Comparison of ENCODE assay signal across 16 cellular contexts in genomic region chr1:3744646-3745045, GRCh38. TPM values are rescaled to one million over a fixed set of nuclear protein-coding genes. Genes with fewer than 3 reads are reported as not detected.
"Had no signal": no experiment of that assay in that cellular context is flagged by ENCODE, and none has a peak within 500 bp of the region (broad histone marks: within the 10 kb centered on the region; RNA-seq: fewer than 3 reads in every experiment).

No MANE protein-coding gene starts in this region.

- H3K9me3 ChIP-seq: esophagus muscularis mucosa, pancreas, tibial artery, vagina had no signal

- H3K27ac ChIP-seq: brain microvascular endothelial cell, esophagus muscularis mucosa, pancreas, tibial artery, vagina had no signal

- ATAC-seq: activated naive CD4-positive, alpha-beta T cell treated with anti-CD3 and anti-CD28 coated beads, Interleukin-2, amount 50 U/mL, for 72 hours; left lobe of liver; natural killer cell treated with Interleukin-12 subunit alpha and Interleukin-12 subunit beta and Interleukin-15 and Interleukin-18, amount 100 ng/mL, for 72 hours; pancreas; stimulated activated memory B cell treated with anti-CD40 and anti-IgM and Interleukin-4, amounts not matched to agents 10 μg/mL and 1 μg/mL and 100 μg/mL, for 72 hours had no signal

- H3K27me3 ChIP-seq: brain microvascular endothelial cell, dorsolateral prefrontal cortex, esophagus muscularis mucosa, pancreas, tibial artery, vagina had no signal

- DNase-seq: activated B cell treated with CpG ODN at 0.5 μM for 24 hours; activated CD4-positive, alpha-beta T cell treated with anti-CD3 and anti-CD28 coated beads, Interleukin-2, amount 10 ng/mL, durations not matched to agents 24 days and 14 days; amygdala; brain microvascular endothelial cell; dorsolateral prefrontal cortex; tibial artery had no signal

- H3K4me3 ChIP-seq: esophagus muscularis mucosa, pancreas, tibial artery, vagina had no signal

- FAIRE-seq: pancreas had no signal

RNA-seq across cellular contexts. Expression of gene CCDC27, which starts 7.6 kb away (rescaled TPM):
- total RNA-seq: activated B cell treated with CpG ODN at 0.5 μM for 24 hours; activated CD4-positive, alpha-beta T cell treated with anti-CD3 and anti-CD28 coated beads, Interleukin-2, amount 10 ng/mL, durations not matched to agents 24 days and 14 days; activated naive CD4-positive, alpha-beta T cell treated with anti-CD3 and anti-CD28 coated beads, Interleukin-2, amount 50 U/mL, for 72 hours; cerebellum; esophagus muscularis mucosa; fibroblast of villous mesenchyme; left lobe of liver; natural killer cell treated with Interleukin-12 subunit alpha and Interleukin-12 subunit beta and Interleukin-15 and Interleukin-18, amount 100 ng/mL, for 72 hours; renal cortical epithelial cell; vagina had no signal
- polyA plus RNA-seq: pancreas had no signal

RNA-seq across cellular contexts. Expression of gene SMIM1, which starts 27.9 kb away (rescaled TPM):
- total RNA-seq: natural killer cell treated with Interleukin-12 subunit alpha and Interleukin-12 subunit beta and Interleukin-15 and Interleukin-18, amount 100 ng/mL, for 72 hours; vagina had no signal
